Comparison of ENCODE assay signal across 18 cellular contexts in the genomic region with DNA sequence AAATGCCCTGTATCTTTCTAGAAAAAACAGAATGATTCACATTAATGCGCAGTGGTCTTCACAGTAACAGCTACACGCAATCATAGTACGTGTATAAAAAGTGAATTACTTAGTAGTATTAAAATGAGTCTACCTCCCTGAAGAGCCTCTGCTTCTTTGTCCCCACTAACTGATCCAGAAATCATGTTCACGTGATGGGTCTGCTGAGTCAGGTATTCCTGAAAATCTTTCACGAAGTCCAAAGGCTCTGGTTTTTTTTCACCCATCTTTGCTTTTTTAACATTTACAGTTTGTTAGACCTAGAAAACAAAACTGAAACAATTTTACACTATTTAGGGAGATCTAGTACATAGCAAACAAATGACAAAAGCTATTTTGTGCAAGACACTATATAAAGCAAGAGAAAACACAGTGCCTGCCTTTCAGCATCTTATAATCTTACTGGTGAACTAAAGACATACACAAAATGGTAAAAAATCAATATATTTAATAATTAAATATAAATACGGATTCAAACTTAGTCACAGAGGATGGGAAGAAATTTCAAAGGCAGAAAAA.
"Had no signal": no experiment of that assay in that cellular context is flagged by ENCODE, and none has a peak within 500 bp of the region (broad histone marks: within the 10 kb centered on the region; RNA-seq: fewer than 3 reads in every experiment).

No MANE protein-coding gene starts in this region.

- H3K4me3 Mint-ChIP-seq: activated B cell treated with CpG ODN at 0.5 μM for 24 hours; activated CD4-positive, alpha-beta T cell treated with anti-CD3 and anti-CD28 coated beads, Interleukin-2, amount 10 ng/mL, durations not matched to agents 24 days and 14 days; activated naive CD8-positive, alpha-beta T cell treated with anti-CD3 and anti-CD28 coated beads for 36 hours; activated T-helper 1 cell treated with anti-CD3 and anti-CD28 coated beads, Interleukin-12 subunit alpha, Interleukin-12 subunit beta, Interleukin-2, Interleukin-4 antibody, amounts not matched to agents 30 ng/mL and 10 ng/mL and 1 ng/mL, durations not matched to agents 14 hours and 24 hours and 36 hours; effector memory CD8-positive, alpha-beta T cell; natural killer cell; stimulated activated memory B cell treated with anti-CD40 and anti-IgM and Interleukin-4, amounts not matched to agents 10 μg/mL and 1 μg/mL and 100 μg/mL, for 72 hours; T-helper 2 cell treated with Interferon-gamma antibody and Interleukin-4, amounts not matched to agents 5 μg/mL and 100 μg/mL, for 36 hours had no signal

- H3K4me3 ChIP-seq: thoracic aorta, upper lobe of right lung had no signal

- H3K27me3 Mint-ChIP-seq: activated B cell treated with CpG ODN at 0.5 μM for 24 hours; activated CD4-positive, alpha-beta T cell treated with anti-CD3 and anti-CD28 coated beads, Interleukin-2, amount 10 ng/mL, durations not matched to agents 24 days and 14 days; activated naive CD8-positive, alpha-beta T cell treated with anti-CD3 and anti-CD28 coated beads for 36 hours; effector memory CD8-positive, alpha-beta T cell; stimulated activated memory B cell treated with anti-CD40 and anti-IgM and Interleukin-4, amounts not matched to agents 10 μg/mL and 1 μg/mL and 100 μg/mL, for 72 hours had no signal

- H3K9me3 ChIP-seq: thoracic aorta, upper lobe of right lung had no signal

- DNase-seq: activated B cell treated with CpG ODN at 0.5 μM for 24 hours; activated CD4-positive, alpha-beta T cell treated with anti-CD3 and anti-CD28 coated beads, Interleukin-2, amount 10 ng/mL, durations not matched to agents 24 days and 14 days; activated CD8-positive, alpha-beta memory T cell treated with anti-CD3 and anti-CD28 coated beads, Interleukin-2, amount 50 U/mL, for 4 hours; activated gamma-delta T cell treated with Interleukin-2 at 50 U/mL for 16 hours; activated naive CD8-positive, alpha-beta T cell treated with anti-CD3 and anti-CD28 coated beads for 36 hours; amniotic stem cell; dermis blood vessel endothelial cell; effector memory CD8-positive, alpha-beta T cell; natural killer cell; stimulated activated CD4-positive, alpha-beta T cell treated with anti-CD3 and anti-CD28 coated beads, Interleukin-4, amount 100 ng/mL, for 24 hours; SW 1271; upper lobe of right lung had no signal

- H3K9ac ChIP-seq: parathyroid adenoma had no signal

- H3K36me3 Mint-ChIP-seq: natural killer cell had no signal

- H2AFZ ChIP-seq: parathyroid adenoma had no signal

- H3K9me3 Mint-ChIP-seq: activated B cell treated with CpG ODN at 0.5 μM for 24 hours; activated CD4-positive, alpha-beta T cell treated with anti-CD3 and anti-CD28 coated beads, Interleukin-2, amount 10 ng/mL, durations not matched to agents 24 days and 14 days; activated naive CD8-positive, alpha-beta T cell treated with anti-CD3 and anti-CD28 coated beads for 36 hours; activated T-helper 1 cell treated with anti-CD3 and anti-CD28 coated beads, Interleukin-12 subunit alpha, Interleukin-12 subunit beta, Interleukin-2, Interleukin-4 antibody, amounts not matched to agents 30 ng/mL and 10 ng/mL and 1 ng/mL, durations not matched to agents 14 hours and 24 hours and 36 hours; effector memory CD8-positive, alpha-beta T cell; natural killer cell; stimulated activated memory B cell treated with anti-CD40 and anti-IgM and Interleukin-4, amounts not matched to agents 10 μg/mL and 1 μg/mL and 100 μg/mL, for 72 hours; T-helper 2 cell treated with Interferon-gamma antibody and Interleukin-4, amounts not matched to agents 5 μg/mL and 100 μg/mL, for 36 hours had no signal

- ATAC-seq: natural killer cell; sciatic nerve; stimulated activated memory B cell treated with anti-CD40 and anti-IgM and Interleukin-4, amounts not matched to agents 10 μg/mL and 1 μg/mL and 100 μg/mL, for 72 hours; upper lobe of right lung had no signal

- H3K27ac ChIP-seq: parathyroid adenoma, thoracic aorta, upper lobe of right lung had no signal

- H3K27me3 ChIP-seq: upper lobe of right lung had no signal

- H3K27ac Mint-ChIP-seq: activated B cell treated with CpG ODN at 0.5 μM for 24 hours; activated CD4-positive, alpha-beta T cell treated with anti-CD3 and anti-CD28 coated beads, Interleukin-2, amount 10 ng/mL, durations not matched to agents 24 days and 14 days; activated T-helper 1 cell treated with anti-CD3 and anti-CD28 coated beads, Interleukin-12 subunit alpha, Interleukin-12 subunit beta, Interleukin-2, Interleukin-4 antibody, amounts not matched to agents 30 ng/mL and 10 ng/mL and 1 ng/mL, durations not matched to agents 14 hours and 24 hours and 36 hours; T-helper 2 cell treated with Interferon-gamma antibody and Interleukin-4, amounts not matched to agents 5 μg/mL and 100 μg/mL, for 36 hours had no signal
